Comparison of ENCODE assay signal across 22 cellular contexts in genomic region chr19:15010497-15011255, GRCh38. TPM values are rescaled to one million over a fixed set of nuclear protein-coding genes. Genes with fewer than 3 reads are reported as not detected.
A peak's percentile ranks its signal among the peaks of the same experiment; 100 is the strongest.
DNase-seq lines count a peak whose midpoint lies in the region; ATAC-seq and TF ChIP-seq lines count a peak whose summit lies in the region.
"Had no signal": no experiment of that assay in that cellular context is flagged by ENCODE, and none has a peak within 500 bp of the region (broad histone marks: within the 10 kb centered on the region; RNA-seq: fewer than 3 reads in every experiment).

No MANE protein-coding gene starts in this region.

- peaks cover 63% of the 10 kb centered on the region for H3K27me3 Mint-ChIP-seq in WTC11 (ENCODE audit: low read depth)
- peaks cover 59% of the 10 kb centered on the region for H3K27me3 Mint-ChIP-seq in nephron progenitor cell (ENCODE audit: low read depth, poor library complexity)
- H3K27me3 Mint-ChIP-seq in immature natural killer cell (ENCODE audit: low read depth in 3 of 3) = peaks cover 7 to 11% (median 8%) of the 10 kb centered on the region in 3 donors
- H3K27me3 Mint-ChIP-seq in naive thymus-derived CD8-positive, alpha-beta T cell = peaks cover 32 to 77% (median 49%) of the 10 kb centered on the region in 5 donors

- H3K36me3 Mint-ChIP-seq in WTC11 (no peaks in the 10 kb centered on the region), nephron progenitor cell (ENCODE audit: low read depth) (no peaks in the 10 kb centered on the region), immature natural killer cell (no peaks in the 10 kb centered on the region)
- H3K36me3 Mint-ChIP-seq in naive thymus-derived CD8-positive, alpha-beta T cell = peaks cover 0 to 17% (median 0%) of the 10 kb centered on the region in 3 donors
- H3K36me3 Mint-ChIP-seq: activated CD4-positive, alpha-beta memory T cell treated with anti-CD3 and anti-CD28 coated beads for 36 hours; activated naive CD4-positive, alpha-beta T cell treated with anti-CD3 and anti-CD28 coated beads, Interleukin-2, amount 10 ng/mL, durations not matched to agents 7 days and 5 days; IgD-negative memory B cell had no signal

- H3K4me3 Mint-ChIP-seq in WTC11 (peak overlapping the region; percentile 81), nephron progenitor cell (no peak overlapping the region), immature natural killer cell (no peak overlapping the region)
- no peak overlapping the region for H3K4me3 Mint-ChIP-seq in naive thymus-derived CD8-positive, alpha-beta T cell
- H3K4me3 Mint-ChIP-seq: activated CD4-positive, alpha-beta memory T cell treated with anti-CD3 and anti-CD28 coated beads for 36 hours; activated naive CD4-positive, alpha-beta T cell treated with anti-CD3 and anti-CD28 coated beads, Interleukin-2, amount 10 ng/mL, durations not matched to agents 7 days and 5 days; activated T-cell treated with anti-CD3 and anti-CD28 coated beads, Interleukin-2, amount 50 U/mL, for 4 hours; IgD-negative memory B cell had no signal

- intact Hi-C loops in head of caudate nucleus (cut with DNase I) = no loop called here

- POLR2A ChIA-PET in WTC11 (lab: Charles Lee) = interaction anchor here (0.6 kb wide), 1 partner anchor 191 kb away, joined by 7 read pairs; no protein-coding TSS in a partner anchor
- POLR2A ChIA-PET in naive thymus-derived CD8-positive, alpha-beta T cell (lab: Charles Lee) = no interaction called here

- H3K9me3 Mint-ChIP-seq in WTC11 (no peaks in the 10 kb centered on the region), nephron progenitor cell (peaks cover 56% of the 10 kb centered on the region), immature natural killer cell (peaks cover 0 to 2% (median 0%) of the 10 kb centered on the region in 6 donors)
- H3K9me3 Mint-ChIP-seq in naive thymus-derived CD8-positive, alpha-beta T cell = peaks cover 0 to 8% (median 1%) of the 10 kb centered on the region in 9 donors
- H3K9me3 Mint-ChIP-seq: activated CD4-positive, alpha-beta memory T cell treated with anti-CD3 and anti-CD28 coated beads for 36 hours; activated naive CD4-positive, alpha-beta T cell treated with anti-CD3 and anti-CD28 coated beads, Interleukin-2, amount 10 ng/mL, durations not matched to agents 7 days and 5 days had no signal

- no peak for TF ChIP-seq CTCF in WTC11 (IDR thresholded peaks at IDR 0.05)
- no peak for TF ChIP-seq CTCF in nephron progenitor cell (IDR thresholded peaks at IDR 0.05)

- peaks cover 6% of the 10 kb centered on the region; the same call in 1 of the 2 replicates for H3K4me1 Mint-ChIP-seq in WTC11
- no peaks in the 10 kb centered on the region for H3K4me1 Mint-ChIP-seq in nephron progenitor cell
- H3K4me1 Mint-ChIP-seq in immature natural killer cell = no peaks in the 10 kb centered on the region
- peaks cover 0 to 4% (median 0%) of the 10 kb centered on the region in 4 donors for H3K4me1 Mint-ChIP-seq in naive thymus-derived CD8-positive, alpha-beta T cell
- H3K4me1 Mint-ChIP-seq: activated naive CD4-positive, alpha-beta T cell treated with anti-CD3 and anti-CD28 coated beads, Interleukin-2, amount 10 ng/mL, durations not matched to agents 7 days and 5 days had no signal

- CTCF ChIA-PET in WTC11 (lab: Charles Lee) = interaction anchor here (1.0 to 1.5 kb wide), 4 partner anchors 15 to 224 kb away, joined by 3 to 6 read pairs (median 4); no protein-coding TSS in a partner anchor

- ATAC-seq in WTC11 = peak; percentile 92
- ATAC-seq in HG03442 (IDR thresholded peaks at IDR 0.05; ENCODE audit: unreplicated experiment) = no peak
- ATAC-seq in naive thymus-derived CD8-positive, alpha-beta T cell = no peak
- ATAC-seq: activated T-cell treated with anti-CD3 and anti-CD28 coated beads, Interleukin-2, amount 50 U/mL, for 4 hours had no signal

- DNase-seq in D341Med (ENCODE audit: low spot score) = peak; percentile 52
- peak; percentile 69 for DNase-seq in WTC11 (ENCODE audit: low spot score)
- peak in 26 of 42 donors; percentile 2 to 52 (median 22) for DNase-seq in head of caudate nucleus
- peak; percentile 14 for DNase-seq in nephron progenitor cell
- DNase-seq in immature natural killer cell = no peak
- no peak for DNase-seq in COLO668 (lab: John Stamatoyannopoulos, UW; ENCODE audit: unreplicated experiment)
- no peak for DNase-seq in naive thymus-derived CD8-positive, alpha-beta T cell
- DNase-seq: activated CD4-positive, alpha-beta memory T cell treated with anti-CD3 and anti-CD28 coated beads for 36 hours; activated naive CD4-positive, alpha-beta T cell treated with anti-CD3 and anti-CD28 coated beads, Interleukin-2, amount 10 ng/mL, durations not matched to agents 7 days and 5 days; activated T-cell treated with anti-CD3 and anti-CD28 coated beads, Interleukin-2, amount 50 U/mL, for 4 hours; foreskin melanocyte; GM23248; NCI-H2029 treated with DMSO at 0.1 percent for 48 hours; NCI-H524 treated with DMSO at 0.1 percent for 48 hours; SHP77 treated with DMSO at 0.1 percent for 48 hours; T-helper 1 cell; thyroid gland had no signal

- no peak overlapping the region for H3K27ac Mint-ChIP-seq in WTC11
- no peak overlapping the region for H3K27ac Mint-ChIP-seq in nephron progenitor cell
- no peak overlapping the region for H3K27ac Mint-ChIP-seq in immature natural killer cell
- H3K27ac Mint-ChIP-seq in naive thymus-derived CD8-positive, alpha-beta T cell = no peak overlapping the region
- H3K27ac Mint-ChIP-seq: activated CD4-positive, alpha-beta memory T cell treated with anti-CD3 and anti-CD28 coated beads for 36 hours; activated naive CD4-positive, alpha-beta T cell treated with anti-CD3 and anti-CD28 coated beads, Interleukin-2, amount 10 ng/mL, durations not matched to agents 7 days and 5 days; IgD-negative memory B cell had no signal

TF ChIP-seq in WTC11, 78 proteins besides CTCF, POLR2A, EP300 and RAD21 (continues in another document):
- no peak for TF ChIP-seq PREB (CRISPR knock-in tag; IDR thresholded peaks at IDR 0.05; ENCODE audit: borderline replicate concordance)
- no peak for TF ChIP-seq CDX4 (CRISPR knock-in tag; IDR thresholded peaks at IDR 0.05; ENCODE audit: borderline replicate concordance)
- TF ChIP-seq GTF2I (CRISPR knock-in tag; conservative IDR thresholded peaks at IDR 0.05) = no peak
- no peak for TF ChIP-seq ERG (CRISPR knock-in tag; IDR thresholded peaks at IDR 0.05)
- TF ChIP-seq NFYB (CRISPR knock-in tag; conservative IDR thresholded peaks at IDR 0.05; ENCODE audit: low read depth) = no peak
- TF ChIP-seq TP53 (CRISPR knock-in tag; IDR thresholded peaks at IDR 0.05) = peak; percentile 81; the same call in 1 of the 2 replicates
- 0 out of 2 replicates have a peak, but pooled peaks have one; percentile 52 for TF ChIP-seq NR2C2 (CRISPR knock-in tag; IDR thresholded peaks at IDR 0.05)
- TF ChIP-seq MLX (CRISPR knock-in tag; IDR thresholded peaks at IDR 0.05) = no peak

RNA-seq across cellular contexts. Expression of gene SLC1A6, which starts 31.0 kb away (rescaled TPM):
- total RNA-seq in WTC11 (2021) = 12.0 to 16.1 TPM (median 14.1 TPM) in 3 replicates
- polyA plus RNA-seq in immature natural killer cell = not detected
- total RNA-seq in naive thymus-derived CD8-positive, alpha-beta T cell = not detected
- not detected for polyA plus RNA-seq in naive thymus-derived CD8-positive, alpha-beta T cell
- total RNA-seq: activated CD4-positive, alpha-beta memory T cell treated with anti-CD3 and anti-CD28 coated beads for 36 hours; activated T-cell treated with anti-CD3 and anti-CD28 coated beads, Interleukin-2, amount 50 U/mL, for 4 hours; GM23248; lung microvascular endothelial cell; posterior vena cava had no signal
- polyA plus RNA-seq: GM23248, IgD-negative memory B cell had no signal

RNA-seq across cellular contexts. Expression of gene CASP14, which starts 38.6 kb away (rescaled TPM):
- total RNA-seq in WTC11 (2021) = not detected in 3 replicates
- polyA plus RNA-seq in immature natural killer cell = not detected
- total RNA-seq in naive thymus-derived CD8-positive, alpha-beta T cell = not detected
- polyA plus RNA-seq in naive thymus-derived CD8-positive, alpha-beta T cell = not detected
- total RNA-seq: A673; activated CD4-positive, alpha-beta memory T cell treated with anti-CD3 and anti-CD28 coated beads for 36 hours; activated T-cell treated with anti-CD3 and anti-CD28 coated beads, Interleukin-2, amount 50 U/mL, for 4 hours; GM23248; lung microvascular endothelial cell; posterior vena cava; thyroid gland had no signal
- polyA plus RNA-seq: GM23248, IgD-negative memory B cell had no signal

Comparison
In these comparisons a context has a peak if more than half of its experiments do, and no peak if none do; other contexts are left out.
1. DNase-seq: peak in D341Med (single experiment), WTC11 (single experiment), head of caudate nucleus (26 of 42) and nephron progenitor cell (single experiment); none in immature natural killer cell (0 of 3), COLO668 (single experiment) and naive thymus-derived CD8-positive, alpha-beta T cell (0 of 10).
2. RNA of gene SLC1A6, which starts 31.0 kb away (total RNA-seq): 12.0 to 16.1 TPM in WTC11; not detected in naive thymus-derived CD8-positive, alpha-beta T cell; every median in the first group is over 10 times any median in the second.